Comparison of ENCODE assay signal across 11 cellular contexts in the genomic region with DNA sequence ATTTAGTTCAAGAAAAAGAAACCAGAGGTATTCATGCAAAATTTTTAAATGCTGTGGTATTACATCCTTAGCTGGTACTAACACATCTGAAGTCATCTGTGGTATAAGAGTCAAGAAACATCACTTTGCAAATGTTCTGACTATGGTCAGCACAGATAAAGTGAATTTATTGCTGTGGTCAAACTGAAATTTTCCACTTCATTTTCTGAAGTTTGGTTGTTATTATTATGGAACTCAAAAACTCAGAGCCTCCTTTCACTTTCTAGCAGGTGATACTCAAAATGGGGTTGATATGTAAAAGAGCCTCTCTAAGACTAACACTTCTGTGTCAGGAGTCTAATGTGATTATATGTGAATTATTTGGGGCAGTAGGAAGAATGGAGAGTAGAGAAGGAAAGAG.
DNase-seq lines count a peak whose midpoint lies in the region; ATAC-seq and TF ChIP-seq lines count a peak whose summit lies in the region.
"Had no signal": no experiment of that assay in that cellular context is flagged by ENCODE, and none has a peak within 500 bp of the region (broad histone marks: within the 10 kb centered on the region; RNA-seq: fewer than 3 reads in every experiment).

No MANE protein-coding gene starts in this region.

- peaks cover 10% of the 10 kb centered on the region for H3K4me1 Mint-ChIP-seq in activated T-helper 2 cell treated with anti-CD3 and anti-CD28 coated beads, Interferon-gamma antibody, Interleukin-2, Interleukin-4, amounts not matched to agents 10 μg/mL and 5 μg/mL and 100 μg/mL, durations not matched to agents 14 hours and 24 hours and 36 hours (ENCODE audit: low read depth)
- H3K4me1 Mint-ChIP-seq: brain had no signal

- no peak overlapping the region for H3K27ac ChIP-seq in prostate gland

- peaks cover 5% of the 10 kb centered on the region for H3K36me3 Mint-ChIP-seq in activated T-helper 2 cell treated with anti-CD3 and anti-CD28 coated beads, Interferon-gamma antibody, Interleukin-2, Interleukin-4, amounts not matched to agents 10 μg/mL and 5 μg/mL and 100 μg/mL, durations not matched to agents 14 hours and 24 hours and 36 hours (ENCODE audit: low read depth)

- H3K4me3 Mint-ChIP-seq in activated T-helper 2 cell treated with anti-CD3 and anti-CD28 coated beads, Interferon-gamma antibody, Interleukin-2, Interleukin-4, amounts not matched to agents 10 μg/mL and 5 μg/mL and 100 μg/mL, durations not matched to agents 14 hours and 24 hours and 36 hours (ENCODE audit: low read depth), result no peak overlapping the region
- H3K4me3 Mint-ChIP-seq: brain had no signal

- peak overlapping the region; percentile 19 for H3K27ac Mint-ChIP-seq in activated T-helper 2 cell treated with anti-CD3 and anti-CD28 coated beads, Interferon-gamma antibody, Interleukin-2, Interleukin-4, amounts not matched to agents 10 μg/mL and 5 μg/mL and 100 μg/mL, durations not matched to agents 14 hours and 24 hours and 36 hours
- H3K27ac Mint-ChIP-seq: brain had no signal

- no peaks in the 10 kb centered on the region for H3K27me3 Mint-ChIP-seq in activated T-helper 2 cell treated with anti-CD3 and anti-CD28 coated beads, Interferon-gamma antibody, Interleukin-2, Interleukin-4, amounts not matched to agents 10 μg/mL and 5 μg/mL and 100 μg/mL, durations not matched to agents 14 hours and 24 hours and 36 hours (ENCODE audit: low read depth)
- H3K27me3 Mint-ChIP-seq: brain had no signal

- intact Hi-C loops in activated T-helper 2 cell treated with anti-CD3 and anti-CD28 coated beads, Interferon-gamma antibody, Interleukin-2, Interleukin-4, amounts not matched to agents 10 μg/mL and 5 μg/mL and 100 μg/mL, durations not matched to agents 14 hours and 24 hours and 36 hours (cut with micrococcal nuclease), result no loop called here
- intact Hi-C loops in prostate gland (cut with DNase I), result no loop called here

- no peak for DNase-seq in activated T-helper 2 cell treated with anti-CD3 and anti-CD28 coated beads, Interferon-gamma antibody, Interleukin-2, Interleukin-4, amounts not matched to agents 10 μg/mL and 5 μg/mL and 100 μg/mL, durations not matched to agents 14 hours and 24 hours and 36 hours (ENCODE audit: low spot score)
- DNase-seq in HCEC 1CT (no peak), prostate gland (ENCODE audit: low spot score) (no peak), NCI-H2171 (lab: John Stamatoyannopoulos, UW) (no peak), foreskin melanocyte (no peak)
- DNase-seq: COR-L47, GOT3 had no signal

- peak; percentile 91 for ATAC-seq in GM18511 (IDR thresholded peaks at IDR 0.05; ENCODE audit: unreplicated experiment)
- peak; percentile 82 for ATAC-seq in GM21423 (IDR thresholded peaks at IDR 0.05; ENCODE audit: unreplicated experiment)
- peak; percentile 80 for ATAC-seq in HG03103 (IDR thresholded peaks at IDR 0.05; ENCODE audit: low read depth, unreplicated experiment)

- no peaks in the 10 kb centered on the region for H3K9me3 ChIP-seq in prostate gland

- no peaks in the 10 kb centered on the region for H3K27me3 ChIP-seq in prostate gland (replicated peaks; ENCODE audit: insufficient read depth)

- no peaks in the 10 kb centered on the region for H3K4me1 ChIP-seq in prostate gland (replicated peaks)

- no peaks in the 10 kb centered on the region for H3K9me3 Mint-ChIP-seq in activated T-helper 2 cell treated with anti-CD3 and anti-CD28 coated beads, Interferon-gamma antibody, Interleukin-2, Interleukin-4, amounts not matched to agents 10 μg/mL and 5 μg/mL and 100 μg/mL, durations not matched to agents 14 hours and 24 hours and 36 hours

- no peaks in the 10 kb centered on the region for H3K36me3 ChIP-seq in prostate gland

- no peak for TF ChIP-seq POLR2A in prostate gland (IDR thresholded peaks at IDR 0.05)

- no peak for TF ChIP-seq CTCF in prostate gland (IDR thresholded peaks at IDR 0.05)

- no peak overlapping the region for H3K4me3 ChIP-seq in prostate gland
